39 cellular contexts compared by ENCODE assay signal in genomic region chr17:68148936-68149335, GRCh38.
"Had no signal": no experiment of that assay in that cellular context is flagged by ENCODE, and none has a peak within 500 bp of the region (broad histone marks: within the 10 kb centered on the region; RNA-seq: fewer than 3 reads in every experiment).

No MANE protein-coding gene starts in this region.

- H3K4me3 Mint-ChIP-seq: activated naive CD4-positive, alpha-beta T cell treated with anti-CD3 and anti-CD28 coated beads for 36 hours; activated naive CD4-positive, alpha-beta T cell treated with anti-CD3 and anti-CD28 coated beads, Interleukin-2, amount 10 ng/mL, durations not matched to agents 7 days and 5 days; activated naive CD4-positive, alpha-beta T cell treated with anti-CD3 and anti-CD28 coated beads, Interleukin-2, amount 50 U/mL, for 24 hours; activated naive CD8-positive, alpha-beta T cell; activated naive CD8-positive, alpha-beta T cell treated with anti-CD3 and anti-CD28 coated beads for 36 hours; activated naive CD8-positive, alpha-beta T cell treated with anti-CD3 and anti-CD28 coated beads, Interleukin-2, amount 10 ng/mL, durations not matched to agents 7 days and 5 days; activated naive CD8-positive, alpha-beta T cell treated with anti-CD3 and anti-CD28 coated beads, Interleukin-2, amount 50 U/mL, for 24 hours; activated T-cell treated with anti-CD3 and anti-CD28 coated beads, Interleukin-2, amount 50 U/mL, for 24 hours; activated T-cell treated with anti-CD3 and anti-CD28 coated beads, Interleukin-2, amount 50 U/mL, for 4 hours; activated T-cell treated with anti-CD3 and anti-CD28 coated beads, Interleukin-2, amount 50 U/mL, for 72 hours; activated T-helper 17 cell treated with anti-CD3 and anti-CD28 coated beads, Interleukin-2, amount 50 U/mL, for 72 hours; brain; central memory CD8-positive, alpha-beta T cell had no signal

- H3K27ac Mint-ChIP-seq: activated naive CD4-positive, alpha-beta T cell treated with anti-CD3 and anti-CD28 coated beads for 36 hours; activated naive CD4-positive, alpha-beta T cell treated with anti-CD3 and anti-CD28 coated beads, Interleukin-2, amount 10 ng/mL, durations not matched to agents 7 days and 5 days; activated naive CD4-positive, alpha-beta T cell treated with anti-CD3 and anti-CD28 coated beads, Interleukin-2, amount 50 U/mL, for 24 hours; activated naive CD4-positive, alpha-beta T cell treated with anti-CD3 and anti-CD28 coated beads, Interleukin-2, amount 50 U/mL, for 72 hours; activated naive CD8-positive, alpha-beta T cell; activated naive CD8-positive, alpha-beta T cell treated with anti-CD3 and anti-CD28 coated beads for 36 hours; activated naive CD8-positive, alpha-beta T cell treated with anti-CD3 and anti-CD28 coated beads, Interleukin-2, amount 10 ng/mL, durations not matched to agents 7 days and 5 days; activated naive CD8-positive, alpha-beta T cell treated with anti-CD3 and anti-CD28 coated beads, Interleukin-2, amount 50 U/mL, for 24 hours; activated T-cell treated with anti-CD3 and anti-CD28 coated beads, Interleukin-2, amount 50 U/mL, for 24 hours; activated T-cell treated with anti-CD3 and anti-CD28 coated beads, Interleukin-2, amount 50 U/mL, for 72 hours; activated T-helper 17 cell treated with anti-CD3 and anti-CD28 coated beads, Interleukin-2, amount 50 U/mL, for 72 hours; activated T-helper 2 cell treated with anti-CD3 and anti-CD28 coated beads, Interferon-gamma antibody, Interleukin-2, Interleukin-4, amounts not matched to agents 10 μg/mL and 5 μg/mL and 100 μg/mL, durations not matched to agents 14 hours and 24 hours and 36 hours; brain had no signal

- FAIRE-seq: astrocyte, bronchial epithelial cell, colon had no signal

- H3K27me3 ChIP-seq: adrenal gland, ascending aorta, body of pancreas, brain microvascular endothelial cell, breast epithelium, cardiac muscle cell had no signal

- H3K27ac ChIP-seq: adrenal gland, ascending aorta, body of pancreas, brain microvascular endothelial cell, breast epithelium, cardiac muscle cell had no signal

- H3K4me1 ChIP-seq: adrenal gland, ascending aorta, body of pancreas, breast epithelium had no signal

- DNase-seq: activated effector memory CD4-positive, alpha-beta T cell treated with anti-CD3 and anti-CD28 coated beads, Interleukin-2, amount 50 U/mL, for 16 hours; activated effector memory CD4-positive, alpha-beta T cell treated with Interleukin-2 at 50 U/mL for 16 hours; activated gamma-delta T cell; activated gamma-delta T cell treated with Interleukin-2 at 50 U/mL for 16 hours; activated naive CD4-positive, alpha-beta T cell; activated naive CD4-positive, alpha-beta T cell treated with anti-CD3 and anti-CD28 coated beads for 36 hours; activated naive CD4-positive, alpha-beta T cell treated with anti-CD3 and anti-CD28 coated beads, Interleukin-2, amount 10 ng/mL, durations not matched to agents 7 days and 5 days; activated naive CD4-positive, alpha-beta T cell treated with anti-CD3 and anti-CD28 coated beads, Interleukin-2, amount 50 U/mL, for 16 hours; activated naive CD4-positive, alpha-beta T cell treated with Interleukin-2 at 50 U/mL for 16 hours; activated naive CD8-positive, alpha-beta T cell treated with anti-CD3 and anti-CD28 coated beads for 36 hours; activated naive CD8-positive, alpha-beta T cell treated with anti-CD3 and anti-CD28 coated beads, Interleukin-2, amount 10 ng/mL, durations not matched to agents 7 days and 5 days; activated naive CD8-positive, alpha-beta T cell treated with anti-CD3 and anti-CD28 coated beads, Interleukin-2, amount 50 U/mL, for 24 hours; activated T-cell treated with anti-CD3 and anti-CD28 coated beads, Interleukin-2, amount 50 U/mL, for 24 hours; activated T-cell treated with anti-CD3 and anti-CD28 coated beads, Interleukin-2, amount 50 U/mL, for 4 hours; activated T-cell treated with anti-CD3 and anti-CD28 coated beads, Interleukin-2, amount 50 U/mL, for 48 hours; activated T-cell treated with anti-CD3 and anti-CD28 coated beads, Interleukin-2, amount 50 U/mL, for 72 hours; adrenal gland; amniotic stem cell; amygdala; anterior cingulate cortex; aorta; body of pancreas; brain microvascular endothelial cell; caudate nucleus; central memory CD4-positive, alpha-beta T cell; cerebellar nuclear complex had no signal

- H3K36me3 ChIP-seq: adrenal gland, ascending aorta, brain microvascular endothelial cell, breast epithelium, cardiac muscle cell had no signal

- H3K4me3 ChIP-seq: adrenal gland, ascending aorta, body of pancreas, breast epithelium, cardiac muscle cell had no signal

- H3K4me1 Mint-ChIP-seq: activated naive CD4-positive, alpha-beta T cell treated with anti-CD3 and anti-CD28 coated beads, Interleukin-2, amount 10 ng/mL, durations not matched to agents 7 days and 5 days; activated naive CD4-positive, alpha-beta T cell treated with anti-CD3 and anti-CD28 coated beads, Interleukin-2, amount 50 U/mL, for 24 hours; activated naive CD8-positive, alpha-beta T cell treated with anti-CD3 and anti-CD28 coated beads for 36 hours; activated naive CD8-positive, alpha-beta T cell treated with anti-CD3 and anti-CD28 coated beads, Interleukin-2, amount 10 ng/mL, durations not matched to agents 7 days and 5 days; activated naive CD8-positive, alpha-beta T cell treated with anti-CD3 and anti-CD28 coated beads, Interleukin-2, amount 50 U/mL, for 24 hours; activated T-helper 17 cell treated with anti-CD3 and anti-CD28 coated beads, Interleukin-2, amount 50 U/mL, for 72 hours; brain; central memory CD8-positive, alpha-beta T cell had no signal

- H3K27me3 Mint-ChIP-seq: activated naive CD4-positive, alpha-beta T cell treated with anti-CD3 and anti-CD28 coated beads, Interleukin-2, amount 50 U/mL, for 24 hours; activated naive CD8-positive, alpha-beta T cell; activated naive CD8-positive, alpha-beta T cell treated with anti-CD3 and anti-CD28 coated beads for 36 hours; activated naive CD8-positive, alpha-beta T cell treated with anti-CD3 and anti-CD28 coated beads, Interleukin-2, amount 50 U/mL, for 24 hours; activated T-cell treated with anti-CD3 and anti-CD28 coated beads, Interleukin-2, amount 50 U/mL, for 24 hours; activated T-helper 17 cell treated with anti-CD3 and anti-CD28 coated beads, Interleukin-2, amount 50 U/mL, for 72 hours; brain; central memory CD8-positive, alpha-beta T cell had no signal

- H3K9me3 ChIP-seq: adrenal gland, ascending aorta, body of pancreas, breast epithelium had no signal

- H3K36me3 Mint-ChIP-seq: activated naive CD4-positive, alpha-beta T cell treated with anti-CD3 and anti-CD28 coated beads, Interleukin-2, amount 10 ng/mL, durations not matched to agents 7 days and 5 days; activated naive CD4-positive, alpha-beta T cell treated with anti-CD3 and anti-CD28 coated beads, Interleukin-2, amount 50 U/mL, for 72 hours; activated naive CD8-positive, alpha-beta T cell; activated naive CD8-positive, alpha-beta T cell treated with anti-CD3 and anti-CD28 coated beads for 36 hours; activated naive CD8-positive, alpha-beta T cell treated with anti-CD3 and anti-CD28 coated beads, Interleukin-2, amount 10 ng/mL, durations not matched to agents 7 days and 5 days had no signal

- H3K9me3 Mint-ChIP-seq: activated naive CD4-positive, alpha-beta T cell treated with anti-CD3 and anti-CD28 coated beads for 36 hours; activated naive CD4-positive, alpha-beta T cell treated with anti-CD3 and anti-CD28 coated beads, Interleukin-2, amount 10 ng/mL, durations not matched to agents 7 days and 5 days; activated naive CD4-positive, alpha-beta T cell treated with anti-CD3 and anti-CD28 coated beads, Interleukin-2, amount 50 U/mL, for 24 hours; activated naive CD4-positive, alpha-beta T cell treated with anti-CD3 and anti-CD28 coated beads, Interleukin-2, amount 50 U/mL, for 72 hours; activated naive CD8-positive, alpha-beta T cell treated with anti-CD3 and anti-CD28 coated beads for 36 hours; activated naive CD8-positive, alpha-beta T cell treated with anti-CD3 and anti-CD28 coated beads, Interleukin-2, amount 10 ng/mL, durations not matched to agents 7 days and 5 days; activated naive CD8-positive, alpha-beta T cell treated with anti-CD3 and anti-CD28 coated beads, Interleukin-2, amount 50 U/mL, for 24 hours; activated T-cell treated with anti-CD3 and anti-CD28 coated beads, Interleukin-2, amount 50 U/mL, for 24 hours; activated T-cell treated with anti-CD3 and anti-CD28 coated beads, Interleukin-2, amount 50 U/mL, for 4 hours; activated T-cell treated with anti-CD3 and anti-CD28 coated beads, Interleukin-2, amount 50 U/mL, for 72 hours; activated T-helper 17 cell treated with anti-CD3 and anti-CD28 coated beads, Interleukin-2, amount 50 U/mL, for 72 hours; activated T-helper 2 cell treated with anti-CD3 and anti-CD28 coated beads, Interferon-gamma antibody, Interleukin-2, Interleukin-4, amounts not matched to agents 10 μg/mL and 5 μg/mL and 100 μg/mL, durations not matched to agents 14 hours and 24 hours and 36 hours; central memory CD8-positive, alpha-beta T cell had no signal

- ATAC-seq: activated naive CD4-positive, alpha-beta T cell treated with anti-CD3 and anti-CD28 coated beads, Interleukin-2, amount 50 U/mL, for 72 hours; activated naive CD8-positive, alpha-beta T cell treated with anti-CD3 and anti-CD28 coated beads, Interleukin-2, amount 50 U/mL, for 24 hours; activated T-cell treated with anti-CD3 and anti-CD28 coated beads, Interleukin-2, amount 50 U/mL, for 4 hours; activated T-cell treated with anti-CD3 and anti-CD28 coated beads, Interleukin-2, amount 50 U/mL, for 72 hours; activated T-helper 17 cell treated with anti-CD3 and anti-CD28 coated beads, Interleukin-2, amount 50 U/mL, for 72 hours; body of pancreas had no signal
